ENCODE assay signal across 19 cellular contexts in genomic region chr11:84817998-84818397, GRCh38.
DNase-seq lines count a peak whose midpoint lies in the region; ATAC-seq, FAIRE-seq and TF ChIP-seq lines count a peak whose summit lies in the region.
"Had no signal": no experiment of that assay in that cellular context is flagged by ENCODE, and none has a peak within 500 bp of the region (broad histone marks: within the 10 kb centered on the region; RNA-seq: fewer than 3 reads in every experiment).

No MANE protein-coding gene starts in this region.

- H3K36me3 ChIP-seq in astrocyte (ENCODE audit: insufficient read depth, low read length) (no peaks in the 10 kb centered on the region), mucosa of descending colon (ENCODE audit: low read depth) (no peaks in the 10 kb centered on the region), left ventricle myocardium inferior (no peaks in the 10 kb centered on the region)
- H3K36me3 ChIP-seq: left lung had no signal

- no peaks in the 10 kb centered on the region for H3K9me3 Mint-ChIP-seq in astrocyte (ENCODE audit: unreplicated experiment)

- H3K4me2 ChIP-seq in astrocyte (ENCODE audit: low read length), result no peak overlapping the region

- H3K27ac ChIP-seq in astrocyte (ENCODE audit: low read depth, low read length) (no peak overlapping the region), left ventricle myocardium inferior (replicated peaks) (no peak overlapping the region)
- H3K27ac ChIP-seq: left lung, testis had no signal

- TF ChIP-seq CTCF in astrocyte (IDR thresholded peaks at IDR 0.05; ENCODE audit: insufficient read depth, low read depth, low read length) (no peak), fibroblast of the aortic adventitia (IDR thresholded peaks at IDR 0.05; ENCODE audit: insufficient read depth, low read length) (no peak), mucosa of descending colon (IDR thresholded peaks at IDR 0.05) (no peak), lower leg skin (IDR thresholded peaks at IDR 0.05) (no peak), left ventricle myocardium inferior (IDR thresholded peaks at IDR 0.05; ENCODE audit: borderline replicate concordance) (no peak)

- no peaks in the 10 kb centered on the region for H4K20me1 ChIP-seq in astrocyte (ENCODE audit: insufficient read depth, low read length)

- H3K27ac Mint-ChIP-seq in astrocyte (ENCODE audit: unreplicated experiment), result no peak overlapping the region
- H3K27ac Mint-ChIP-seq: CD4-positive, alpha-beta memory T cell had no signal

- H3K4me1 Mint-ChIP-seq in astrocyte (ENCODE audit: low read depth, unreplicated experiment), result peaks cover 8% of the 10 kb centered on the region
- H3K4me1 Mint-ChIP-seq: CD4-positive, alpha-beta memory T cell had no signal

- H3K27me3 ChIP-seq in astrocyte (ENCODE audit: insufficient read depth, low read length), result no peaks in the 10 kb centered on the region
- no peaks in the 10 kb centered on the region for H3K27me3 ChIP-seq in left ventricle myocardium inferior (ENCODE audit: low read depth)
- H3K27me3 ChIP-seq: left lung, testis had no signal

- no peak for ATAC-seq in mucosa of descending colon
- no peak for ATAC-seq in GM21576 (IDR thresholded peaks at IDR 0.05; ENCODE audit: unreplicated experiment)
- ATAC-seq: left lung had no signal

- no peaks in the 10 kb centered on the region for H3K36me3 Mint-ChIP-seq in astrocyte (ENCODE audit: low read depth, unreplicated experiment)
- H3K36me3 Mint-ChIP-seq: CD4-positive, alpha-beta memory T cell had no signal

- intact Hi-C loops in mucosa of descending colon (cut with DNase I, micrococcal nuclease) (no loop called here), lower leg skin (cut with DNase I; ENCODE audit: low total_unique reads) (no loop called here), left ventricle myocardium inferior (cut with micrococcal nuclease) (no loop called here)

- H3K79me2 ChIP-seq in astrocyte (ENCODE audit: insufficient read depth, low read length), result no peaks in the 10 kb centered on the region

- no peak overlapping the region for H3K4me3 ChIP-seq in astrocyte (ENCODE audit: insufficient read depth, low read depth, low read length)
- no peak overlapping the region for H3K4me3 ChIP-seq in fibroblast of the aortic adventitia (ENCODE audit: low read depth, low read length)
- H3K4me3 ChIP-seq in mucosa of descending colon, result no peak overlapping the region
- H3K4me3 ChIP-seq in lower leg skin (ENCODE audit: low read depth, poor library complexity, severe bottlenecking), result no peak overlapping the region
- no peak overlapping the region for H3K4me3 ChIP-seq in left ventricle myocardium inferior
- H3K4me3 ChIP-seq: left lung, testis had no signal

- no peak overlapping the region for H3K4me3 Mint-ChIP-seq in astrocyte (ENCODE audit: unreplicated experiment)
- H3K4me3 Mint-ChIP-seq: CD4-positive, alpha-beta memory T cell had no signal

- H3K9me3 ChIP-seq in astrocyte (ENCODE audit: insufficient read depth, low read depth, low read length) (no peaks in the 10 kb centered on the region), mucosa of descending colon (no peaks in the 10 kb centered on the region), left ventricle myocardium inferior (replicated peaks) (no peaks in the 10 kb centered on the region)
- H3K9me3 ChIP-seq: left lung, testis had no signal

- H3K27me3 Mint-ChIP-seq in astrocyte (ENCODE audit: low read depth, unreplicated experiment), result no peaks in the 10 kb centered on the region
- H3K27me3 Mint-ChIP-seq: CD4-positive, alpha-beta memory T cell had no signal

- no peak for TF ChIP-seq POLR2A in lower leg skin (IDR thresholded peaks at IDR 0.05)

- H3K4me1 ChIP-seq in astrocyte (ENCODE audit: insufficient read depth, low read length) (no peaks in the 10 kb centered on the region), mucosa of descending colon (ENCODE audit: low read depth) (no peaks in the 10 kb centered on the region), left ventricle myocardium inferior (peaks cover 10% of the 10 kb centered on the region)
- H3K4me1 ChIP-seq: left lung, testis had no signal

- no peak for FAIRE-seq in HTR-8/SVneo (lab: Jason Lieb, UNC)
- FAIRE-seq in astrocyte (lab: Jason Lieb, UNC), result no peak
- FAIRE-seq: colon, endometrium had no signal

- no peak overlapping the region for H2AFZ ChIP-seq in astrocyte (ENCODE audit: low read depth, low read length)

- no peak overlapping the region for H3K9ac ChIP-seq in astrocyte (ENCODE audit: low read length)

- WGBS in lower leg skin, 2 donors, result 27 to 29% methylated on average over 3 of the region's 3 CpGs

- peak; percentile 13 for DNase-seq in AG08395 (ENCODE audit: low spot score)
- peak; percentile 6 for DNase-seq in HTR-8/SVneo (ENCODE audit: insufficient read length, low spot score)
- peak; percentile 30 for DNase-seq in astrocyte (ENCODE audit: low read depth)
- peak; percentile 52 for DNase-seq in fibroblast of the aortic adventitia (ENCODE audit: low read depth)
- no peak for DNase-seq in mucosa of descending colon
- no peak for DNase-seq in lower leg skin (ENCODE audit: low spot score in 2 of 2)
- DNase-seq in left ventricle myocardium inferior, result no peak
- DNase-seq: activated CD4-positive, alpha-beta T cell treated with anti-CD3 and anti-CD28 coated beads, Interleukin-2, amount 50 U/mL, for 4 hours; aorta; CD4-positive, alpha-beta memory T cell; DMS53; left lung; NCI-H1417; NCI-H2171 treated with DMSO at 0.1 percent for 48 hours; T-helper 2 cell; testis had no signal

Comparison
In these comparisons a context has a peak if more than half of its experiments do, and no peak if none do; other contexts are left out.
1. DNase-seq: peak in AG08395 (single experiment), HTR-8/SVneo (single experiment), astrocyte (single experiment) and fibroblast of the aortic adventitia (single experiment); none in mucosa of descending colon (0 of 3), lower leg skin (0 of 2) and left ventricle myocardium inferior (single experiment).